Comparison of ENCODE assay signal across 12 cellular contexts in genomic region chr3:12830785-12831581, GRCh38. TPM values are rescaled to one million over a fixed set of nuclear protein-coding genes. Genes with fewer than 3 reads are reported as not detected.
DNase-seq lines count a peak whose midpoint lies in the region; ATAC-seq and TF ChIP-seq lines count a peak whose summit lies in the region.
"Had no signal": no experiment of that assay in that cellular context is flagged by ENCODE, and none has a peak within 500 bp of the region (broad histone marks: within the 10 kb centered on the region; RNA-seq: fewer than 3 reads in every experiment).

No MANE protein-coding gene starts in this region.

- TF ChIP-seq CTCF in cardiac muscle cell (IDR thresholded peaks at IDR 0.05; ENCODE audit: low read depth, low read length), result peak; percentile 18
- TF ChIP-seq CTCF in right atrium auricular region (IDR thresholded peaks at IDR 0.05), result no peak
- TF ChIP-seq CTCF in RWPE1 (conservative IDR thresholded peaks at IDR 0.05; ENCODE audit: low read depth), result 0 out of 2 replicates have a peak, but pooled peaks have one; percentile 6
- peak; percentile 18 for TF ChIP-seq CTCF in fibroblast of pulmonary artery (IDR thresholded peaks at IDR 0.05; ENCODE audit: low read length, missing control alignments)
- TF ChIP-seq CTCF in transverse colon (IDR thresholded peaks at IDR 0.05), result peak in 3 of 5 experiments; percentile 10 to 26 (median 15)

- H3K4me3 ChIP-seq in cardiac muscle cell, result no peak overlapping the region
- H3K4me3 ChIP-seq in right atrium auricular region, result no peak overlapping the region
- no peak overlapping the region for H3K4me3 ChIP-seq in fibroblast of pulmonary artery (replicated peaks; ENCODE audit: low read depth, low read length)
- H3K4me3 ChIP-seq in transverse colon, result no peak overlapping the region
- H3K4me3 ChIP-seq: heart right ventricle had no signal

- no peak for ATAC-seq in GM18511 (IDR thresholded peaks at IDR 0.05; ENCODE audit: unreplicated experiment)
- ATAC-seq: stimulated activated memory B cell treated with anti-CD40 and anti-IgM and Interleukin-4, amounts not matched to agents 10 μg/mL and 1 μg/mL and 100 μg/mL, for 72 hours had no signal

- 87% methylated on average over 8 of the region's 8 CpGs; no CpG with 5 or more reads in 1 of the 2 donors for WGBS in transverse colon (ENCODE audit: low coverage in 1 of 2), 2 donors

- CTCF ChIA-PET in RWPE1 (lab: Yijun Ruan, JAX), result interaction anchor here (0.6 to 0.7 kb wide), 2 partner anchors 695 to 1242 kb away, joined by 3 read pairs; no protein-coding TSS in a partner anchor

- no peak for TF ChIP-seq EP300 in transverse colon (IDR thresholded peaks at IDR 0.05; ENCODE audit: low read depth)

- H3K36me3 ChIP-seq in cardiac muscle cell, result peaks cover 68% of the 10 kb centered on the region
- peaks cover 94% of the 10 kb centered on the region for H3K36me3 ChIP-seq in right atrium auricular region
- peaks cover 0 to 21% (median 9%) of the 10 kb centered on the region in 4 donors for H3K36me3 ChIP-seq in transverse colon

- no peak for TF ChIP-seq POLR2A in transverse colon (IDR thresholded peaks at IDR 0.05)

- in situ Hi-C loops in transverse colon (cut with MboI; ENCODE audit: low pct_ligation_motif_present in 1 of 4, low pct_unique_long_range_greater_than_20kb in 1 of 4, low sequenced_read_pairs in 3 of 4), result no loop called here

- peak overlapping the region; percentile 58 for H3K27ac ChIP-seq in cardiac muscle cell
- no peak overlapping the region for H3K27ac ChIP-seq in right atrium auricular region
- H3K27ac ChIP-seq in RWPE1, result peak overlapping the region; percentile 76
- H3K27ac ChIP-seq in transverse colon, result no peak overlapping the region
- H3K27ac ChIP-seq: heart right ventricle had no signal

- H3K9me3 ChIP-seq in cardiac muscle cell (ENCODE audit: low read depth) (no peaks in the 10 kb centered on the region), right atrium auricular region (no peaks in the 10 kb centered on the region), transverse colon (no peaks in the 10 kb centered on the region)
- H3K9me3 ChIP-seq: heart right ventricle had no signal

- H3K27me3 ChIP-seq in cardiac muscle cell (no peaks in the 10 kb centered on the region), right atrium auricular region (no peaks in the 10 kb centered on the region), transverse colon (no peaks in the 10 kb centered on the region)
- H3K27me3 ChIP-seq: heart right ventricle had no signal

- H3K4me1 ChIP-seq in cardiac muscle cell (ENCODE audit: low read depth), result no peaks in the 10 kb centered on the region
- no peaks in the 10 kb centered on the region for H3K4me1 ChIP-seq in right atrium auricular region
- no peaks in the 10 kb centered on the region for H3K4me1 ChIP-seq in transverse colon

- POLR2A ChIA-PET in RWPE1 (lab: Yijun Ruan, JAX; ENCODE audit: low non-redundant PET), result no interaction called here

- intact Hi-C loops in transverse colon (cut with DNase I; ENCODE audit: low total_unique reads), result no loop called here

- no peak for DNase-seq in cardiac muscle cell (ENCODE audit: low read depth in 1 of 2, low spot score in 1 of 2)
- no peak for DNase-seq in right atrium auricular region (ENCODE audit: low spot score)
- DNase-seq in RWPE1 (ENCODE audit: low spot score), result no peak
- DNase-seq in fibroblast of pulmonary artery (ENCODE audit: low read depth), result no peak
- no peak for DNase-seq in transverse colon
- DNase-seq in mesenteric fat pad (ENCODE audit: low spot score), result no peak
- DNase-seq in NCI-H2171 treated with DMSO at 0.1 percent for 48 hours (lab: John Stamatoyannopoulos, UW), result no peak
- DNase-seq: CD8-positive, alpha-beta memory T cell; cerebellar nuclear complex; heart right ventricle had no signal

RNA-seq across cellular contexts. Expression of gene RPL32, which starts 10.4 kb away (rescaled TPM):
- total RNA-seq in cardiac muscle cell (824 and 1,421 TPM in 2 replicates), right atrium auricular region (100 to 1,000 TPM; 626 to 829 TPM), transverse colon (100 to 1,000 TPM; 373 to 937 (median 550) TPM), mesenteric fat pad (1,520 TPM)
- 726 and 889 TPM in 2 replicates for polyA plus RNA-seq in cardiac muscle cell

RNA-seq across cellular contexts. Expression of gene CAND2, which starts 34.5 kb away (rescaled TPM):
- total RNA-seq in cardiac muscle cell (50.6 and 80.3 TPM in 2 replicates), right atrium auricular region (10 to 100 TPM; 45.2 to 77.4 TPM), transverse colon (10 to 100 TPM in 2 of 4 donors, 1 to 10 TPM in 2; 2.7 to 18.3 (median 9.7) TPM), mesenteric fat pad (1.7 TPM)
- polyA plus RNA-seq in cardiac muscle cell, result 35.2 and 44.7 TPM in 2 replicates

Comparison
In these comparisons a context has a peak if more than half of its experiments do, and no peak if none do; other contexts are left out.
1. H3K27ac ChIP-seq: peak in cardiac muscle cell (single experiment) and RWPE1 (single experiment); none in right atrium auricular region (0 of 2) and transverse colon (0 of 4).
2. CTCF ChIP-seq: peak in cardiac muscle cell (single experiment), RWPE1 (single experiment), fibroblast of pulmonary artery (single experiment) and transverse colon (3 of 5); none in right atrium auricular region (0 of 2).